In the genomic region with DNA sequence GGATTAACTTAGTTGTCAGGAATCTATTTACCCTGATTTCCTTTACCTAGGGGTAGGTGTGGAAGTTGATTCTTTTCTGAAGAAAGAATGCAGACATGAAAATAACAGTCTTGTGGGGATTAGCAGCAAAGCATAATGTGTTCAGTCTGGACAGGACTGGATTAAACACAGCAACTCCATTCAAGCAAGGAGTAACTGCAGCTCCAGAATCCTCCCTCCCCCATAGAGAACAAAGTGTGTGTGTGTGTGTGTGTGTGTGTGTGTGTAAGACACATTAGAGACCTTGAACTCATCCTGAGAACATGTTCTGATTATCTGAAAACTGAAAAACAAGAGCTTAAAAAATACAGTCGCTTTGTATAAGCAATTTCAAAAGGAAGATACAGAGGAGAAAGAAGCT, we compare ENCODE assay signal across 18 cellular contexts. TPM values are rescaled to one million over a fixed set of nuclear protein-coding genes. Genes with fewer than 3 reads are reported as not detected.
DNase-seq lines count a peak whose midpoint lies in the region; ATAC-seq and TF ChIP-seq lines count a peak whose summit lies in the region.
"Had no signal": no experiment of that assay in that cellular context is flagged by ENCODE, and none has a peak within 500 bp of the region (broad histone marks: within the 10 kb centered on the region; RNA-seq: fewer than 3 reads in every experiment).

No MANE protein-coding gene starts in this region.

- H3K27me3 ChIP-seq in gastrocnemius medialis: no peaks in the 10 kb centered on the region
- H3K27me3 ChIP-seq: MG63, Peyer's patch had no signal

- H3K36me3 ChIP-seq in gastrocnemius medialis: no peaks in the 10 kb centered on the region
- H3K36me3 ChIP-seq: MG63, Peyer's patch had no signal

- TF ChIP-seq CTCF in neural crest cell (conservative IDR thresholded peaks at IDR 0.05) (no peak), gastrocnemius medialis (IDR thresholded peaks at IDR 0.05 in 4 of 5, conservative IDR thresholded peaks at IDR 0.05 in 1 of 5) (no peak)

- intact Hi-C loops in gastrocnemius medialis (cut with DNase I; ENCODE audit: low total_unique reads): no loop called here

- DNase-seq in NCI-H82 (lab: John Stamatoyannopoulos, UW) (peak; percentile 84), astrocyte of the hippocampus (ENCODE audit: low read depth, low spot score) (peak; percentile 16), neural crest cell (ENCODE audit: low read depth, low spot score) (no peak), gastrocnemius medialis (no peak), HuH-7.5 (ENCODE audit: low spot score) (no peak)
- no peak for DNase-seq in effector CD8-positive, alpha-beta T cell (lab: John Stamatoyannopoulos, UW)
- DNase-seq: CD4-positive, alpha-beta T cell; DND-41; HFFc6; MG63; NCI-H1092; NCI-H2081 treated with DMSO at 0.1 percent for 48 hours; NCI-H510A; Peyer's patch; SHP77 had no signal

- no peaks in the 10 kb centered on the region for H3K27me3 Mint-ChIP-seq in neural crest cell (ENCODE audit: low read depth)

- no peak overlapping the region for H3K4me3 Mint-ChIP-seq in neural crest cell
- H3K4me3 Mint-ChIP-seq: CD4-positive, alpha-beta T cell; HFFc6 had no signal

- in situ Hi-C loops in gastrocnemius medialis (cut with MboI; ENCODE audit: low sequenced_read_pairs in 4 of 4): no loop called here

- peak overlapping the region; percentile 21 for H3K27ac Mint-ChIP-seq in neural crest cell (ENCODE audit: unreplicated experiment)
- H3K27ac Mint-ChIP-seq: CD4-positive, alpha-beta T cell; HFFc6 had no signal

- peak overlapping the region; percentile 94 to 99 (median 98) for H3K27ac ChIP-seq in gastrocnemius medialis
- H3K27ac ChIP-seq: Peyer's patch had no signal

- no peaks in the 10 kb centered on the region for H3K36me3 Mint-ChIP-seq in neural crest cell (ENCODE audit: low read depth)

- H3K9me3 ChIP-seq in gastrocnemius medialis: no peaks in the 10 kb centered on the region
- H3K9me3 ChIP-seq: MG63, Peyer's patch had no signal

- ATAC-seq in gastrocnemius medialis (no peak), HG03439 (IDR thresholded peaks at IDR 0.05; ENCODE audit: unreplicated experiment) (no peak), GM19023 (IDR thresholded peaks at IDR 0.05; ENCODE audit: unreplicated experiment) (no peak)
- ATAC-seq: SK-N-SH treated with all-trans-retinoic acid at 6 μM for 48 hours had no signal

- peaks cover 50% of the 10 kb centered on the region for H3K4me1 Mint-ChIP-seq in neural crest cell

- TF ChIP-seq POLR2A in gastrocnemius medialis (IDR thresholded peaks at IDR 0.05): no peak

- H3K9me3 Mint-ChIP-seq in neural crest cell: no peaks in the 10 kb centered on the region
- H3K9me3 Mint-ChIP-seq: CD4-positive, alpha-beta T cell had no signal

- peak overlapping the region; percentile 62 to 75 (median 62) for H3K4me3 ChIP-seq in gastrocnemius medialis
- H3K4me3 ChIP-seq: MG63, Peyer's patch had no signal

- peaks cover 58 to 62% of the 10 kb centered on the region in 2 donors for H3K4me1 ChIP-seq in gastrocnemius medialis
- H3K4me1 ChIP-seq: Peyer's patch had no signal

RNA-seq across cellular contexts. Expression of gene C4orf54, which starts 9.3 kb away (rescaled TPM):
- 0.05 TPM in 2 replicates for total RNA-seq in neural crest cell
- 10 to 100 TPM; 30.6 to 68.3 (median 43.6) TPM for total RNA-seq in gastrocnemius medialis
- total RNA-seq: CD4-positive, alpha-beta T cell; Peyer's patch had no signal

Comparison
In these comparisons a context has a peak if more than half of its experiments do, and no peak if none do; other contexts are left out.
1. DNase-seq: peak in NCI-H82 (single experiment) and astrocyte of the hippocampus (single experiment); none in neural crest cell (single experiment), gastrocnemius medialis (0 of 2), effector CD8-positive, alpha-beta T cell (single experiment) and HuH-7.5 (single experiment).
2. RNA of gene C4orf54, which starts 9.3 kb away (total RNA-seq): 30.6 to 68.3 TPM in gastrocnemius medialis; 0.05 TPM in neural crest cell; every median in the first group is over 10 times any median in the second.